In the genomic region with DNA sequence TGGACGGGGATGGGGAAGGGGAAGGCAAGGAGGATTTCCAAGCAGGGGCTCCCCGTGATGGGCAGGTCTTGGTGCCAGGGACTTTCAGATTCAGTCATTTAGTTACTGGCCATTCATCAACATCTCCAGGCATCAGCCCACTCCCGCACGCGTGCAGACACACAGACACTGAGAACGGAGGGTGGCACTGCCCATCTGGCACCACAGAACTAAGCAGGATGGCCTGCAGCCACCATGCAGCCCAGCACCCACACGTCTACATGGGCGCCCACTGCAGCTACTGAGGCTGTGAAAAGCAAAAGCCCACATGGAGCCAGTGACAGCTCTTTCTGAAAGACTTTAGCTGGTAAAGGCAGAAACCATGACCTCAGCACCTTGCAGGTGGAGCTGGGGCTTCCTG, we compare ENCODE assay signal across 22 cellular contexts.
"Had no signal": no experiment of that assay in that cellular context is flagged by ENCODE, and none has a peak within 500 bp of the region (broad histone marks: within the 10 kb centered on the region; RNA-seq: fewer than 3 reads in every experiment).

No MANE protein-coding gene starts in this region.

- H3K27ac Mint-ChIP-seq: IgD-negative memory B cell had no signal

- H3K9ac ChIP-seq: KMS-11, SK-N-SH had no signal

- H3K9me3 ChIP-seq: SK-N-SH had no signal

- H3K36me3 Mint-ChIP-seq: IgD-negative memory B cell had no signal

- H3K27ac ChIP-seq: HL-60, KMS-11 had no signal

- FAIRE-seq: HTR-8/SVneo, K562, RCC 7860 had no signal

- DNase-seq: Kasumi-1, MM.1S, NCI-H1092 treated with DMSO at 0.1 percent for 48 hours, NCI-H1436, NCI-H187, NCI-H2081 treated with DMSO at 0.1 percent for 48 hours, NCI-H2171, NCI-H226, NCI-H446, NCI-H510A, NCI-H524 treated with DMSO at 0.1 percent for 48 hours, NCI-H69, NCI-H774, RPMI8226, SHP77, SK-N-SH had no signal

- ATAC-seq: K562 had no signal

- H3K4me3 Mint-ChIP-seq: IgD-negative memory B cell had no signal

- H3K27me3 Mint-ChIP-seq: IgD-negative memory B cell had no signal

- H3K4me3 ChIP-seq: K562 had no signal

- H3K4me1 Mint-ChIP-seq: IgD-negative memory B cell had no signal
